In the genomic region with DNA sequence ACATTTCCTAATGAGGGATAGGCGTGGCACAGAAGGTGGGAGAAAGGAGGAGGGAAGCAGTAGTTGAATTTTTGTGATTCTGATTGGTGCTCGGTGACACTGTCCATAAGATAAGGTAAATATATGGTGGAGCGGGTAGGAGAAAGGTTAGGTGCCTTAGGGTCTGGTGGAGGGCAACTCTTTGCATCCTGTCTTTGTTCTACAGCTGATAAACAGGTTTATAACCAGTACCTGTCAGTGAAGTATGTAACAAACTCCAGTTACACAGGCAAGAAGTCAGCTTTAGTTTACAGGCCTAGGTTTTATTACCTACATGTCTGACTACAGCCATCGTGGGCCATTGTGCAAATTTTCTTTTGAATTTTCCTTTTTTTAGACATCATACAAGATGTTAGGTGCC, we compare ENCODE assay signal across 16 cellular contexts. TPM values are rescaled to one million over a fixed set of nuclear protein-coding genes. Genes with fewer than 3 reads are reported as not detected.
A peak's percentile ranks its signal among the peaks of the same experiment; 100 is the strongest.
DNase-seq lines count a peak whose midpoint lies in the region; ATAC-seq and TF ChIP-seq lines count a peak whose summit lies in the region.
"Had no signal": no experiment of that assay in that cellular context is flagged by ENCODE, and none has a peak within 500 bp of the region (broad histone marks: within the 10 kb centered on the region; RNA-seq: fewer than 3 reads in every experiment).

No MANE protein-coding gene starts in this region.

- H3K4me3 Mint-ChIP-seq in GM23338: no peak overlapping the region
- H3K4me3 Mint-ChIP-seq: CD4-positive, CD25-positive, alpha-beta regulatory T cell had no signal

- DNase-seq in GM23338 (ENCODE audit: low spot score): no peak
- peak in 1 of 2 donors; percentile 3 for DNase-seq in ascending aorta (ENCODE audit: low spot score in 2 of 2)
- peak; percentile 21 for DNase-seq in hepatocyte (ENCODE audit: low spot score)
- DNase-seq in smooth muscle cell (lab: John Stamatoyannopoulos, UW; ENCODE audit: unreplicated experiment): no peak
- DNase-seq in KG1 (lab: John Stamatoyannopoulos, UW): no peak
- DNase-seq in SJCRH30: no peak
- DNase-seq: ACHN; AML-193; CD4-positive, CD25-positive, alpha-beta regulatory T cell; EL; Kasumi-1; NCI-H1105; NCI-H1694 treated with DMSO at 0.1 percent for 48 hours; NCI-H69; SIG-M5 had no signal

- intact Hi-C loops in ascending aorta (cut with DNase I): loop anchor here (5.0 kb wide), 1 partner anchor 772 kb away; the partner anchor contains the start of gene AGBL3

- no peaks in the 10 kb centered on the region for H3K9me3 ChIP-seq in ascending aorta
- H3K9me3 ChIP-seq in hepatocyte (ENCODE audit: low read depth): no peaks in the 10 kb centered on the region
- H3K9me3 ChIP-seq in smooth muscle cell (replicated peaks; ENCODE audit: low read depth): no peaks in the 10 kb centered on the region
- H3K9me3 ChIP-seq in SJCRH30 (replicated peaks): peaks cover 6% of the 10 kb centered on the region

- H2AFZ ChIP-seq in GM23338: peak overlapping the region; percentile 5
- H2AFZ ChIP-seq in hepatocyte: no peak overlapping the region
- H2AFZ ChIP-seq in smooth muscle cell (ENCODE audit: low read depth): no peak overlapping the region

- H3K4me1 ChIP-seq in GM23338 (ENCODE audit: insufficient read depth) (peaks cover 13% of the 10 kb centered on the region; the same call in 1 of the 2 replicates), ascending aorta (peaks cover 12 to 57% of the 10 kb centered on the region in 2 donors), hepatocyte (ENCODE audit: insufficient read depth) (no peaks in the 10 kb centered on the region), smooth muscle cell (ENCODE audit: low read depth) (peaks cover 10% of the 10 kb centered on the region), SJCRH30 (peaks cover 5% of the 10 kb centered on the region; the same call in 1 of the 2 replicates)

- H3K4me2 ChIP-seq in GM23338 (no peak overlapping the region), hepatocyte (no peak overlapping the region), smooth muscle cell (no peak overlapping the region)

- no peak overlapping the region for H3K9ac ChIP-seq in smooth muscle cell (ENCODE audit: low read depth)

- peaks cover 6% of the 10 kb centered on the region for H3K27me3 Mint-ChIP-seq in GM23338 (ENCODE audit: insufficient read depth, low read depth, poor library complexity)

- ATAC-seq in GM23338 (no peak), GM18520 (IDR thresholded peaks at IDR 0.05; ENCODE audit: unreplicated experiment) (no peak)

- H3K27ac Mint-ChIP-seq in GM23338: no peak overlapping the region
- H3K27ac Mint-ChIP-seq: CD4-positive, CD25-positive, alpha-beta regulatory T cell had no signal

- H3K9me3 Mint-ChIP-seq in GM23338: no peaks in the 10 kb centered on the region; the same call in 1 of the 3 replicates

- H3K36me3 ChIP-seq in GM23338 (ENCODE audit: insufficient read depth): no peaks in the 10 kb centered on the region
- no peaks in the 10 kb centered on the region for H3K36me3 ChIP-seq in ascending aorta
- H3K36me3 ChIP-seq in hepatocyte (replicated peaks; ENCODE audit: insufficient read depth, low read depth): no peaks in the 10 kb centered on the region
- no peaks in the 10 kb centered on the region for H3K36me3 ChIP-seq in smooth muscle cell (ENCODE audit: low read depth)
- no peaks in the 10 kb centered on the region for H3K36me3 ChIP-seq in SJCRH30

- TF ChIP-seq CTCF in GM23338 (conservative IDR thresholded peaks at IDR 0.05; ENCODE audit: low read depth in 2 of 2): no peak
- no peak for TF ChIP-seq CTCF in ascending aorta (IDR thresholded peaks at IDR 0.05)
- TF ChIP-seq CTCF in hepatocyte (IDR thresholded peaks at IDR 0.05; ENCODE audit: poor library complexity): no peak
- TF ChIP-seq CTCF in smooth muscle cell (IDR thresholded peaks at IDR 0.05; ENCODE audit: borderline replicate concordance, insufficient read depth, poor library complexity, severe bottlenecking): no peak

- H3F3A ChIP-seq in GM23338 (replicated peaks; ENCODE audit: low read depth) (no peaks in the 10 kb centered on the region), smooth muscle cell (ENCODE audit: low read depth) (peaks cover 22% of the 10 kb centered on the region)

- H3K79me2 ChIP-seq in GM23338 (replicated peaks; ENCODE audit: insufficient read depth) (no peaks in the 10 kb centered on the region), hepatocyte (no peaks in the 10 kb centered on the region), smooth muscle cell (ENCODE audit: low read depth) (no peaks in the 10 kb centered on the region)

- peaks cover 15% of the 10 kb centered on the region for H3K4me1 Mint-ChIP-seq in GM23338

- H3K27ac ChIP-seq in GM23338 (ENCODE audit: low read depth): no peak overlapping the region
- H3K27ac ChIP-seq in ascending aorta: peak overlapping the region; percentile 93 to 97
- peak overlapping the region; percentile 78 for H3K27ac ChIP-seq in hepatocyte
- peak overlapping the region; percentile 92 for H3K27ac ChIP-seq in smooth muscle cell (ENCODE audit: low read depth)
- H3K27ac ChIP-seq in SJCRH30: no peak overlapping the region

- H3K27me3 ChIP-seq in GM23338 (ENCODE audit: insufficient read depth): no peaks in the 10 kb centered on the region
- no peaks in the 10 kb centered on the region for H3K27me3 ChIP-seq in ascending aorta
- no peaks in the 10 kb centered on the region for H3K27me3 ChIP-seq in hepatocyte
- H3K27me3 ChIP-seq in smooth muscle cell (ENCODE audit: low read depth): no peaks in the 10 kb centered on the region
- H3K27me3 ChIP-seq in SJCRH30: no peaks in the 10 kb centered on the region

- H3K9me2 ChIP-seq in GM23338 (ENCODE audit: insufficient read depth) (peaks cover 12% of the 10 kb centered on the region), hepatocyte (replicated peaks; ENCODE audit: insufficient read depth) (no peaks in the 10 kb centered on the region)

- no peak overlapping the region for H3K4me3 ChIP-seq in GM23338
- no peak overlapping the region for H3K4me3 ChIP-seq in ascending aorta
- no peak overlapping the region for H3K4me3 ChIP-seq in hepatocyte
- H3K4me3 ChIP-seq in smooth muscle cell: no peak overlapping the region
- no peak overlapping the region for H3K4me3 ChIP-seq in SJCRH30

- H3K36me3 Mint-ChIP-seq in GM23338 (ENCODE audit: low read depth): peaks cover 2% of the 10 kb centered on the region; the same call in 1 of the 3 replicates
- H3K36me3 Mint-ChIP-seq: CD4-positive, CD25-positive, alpha-beta regulatory T cell had no signal

- 41% methylated on average over 4 of the region's 4 CpGs for WGBS in hepatocyte (ENCODE audit: low lambda C conversion rate, missing lambda C conversion rate)
- 68% methylated on average over 4 of the region's 4 CpGs for WGBS in smooth muscle cell (ENCODE audit: low lambda C conversion rate)

- H4K20me1 ChIP-seq in GM23338 (replicated peaks; ENCODE audit: insufficient read depth): no peaks in the 10 kb centered on the region
- no peaks in the 10 kb centered on the region for H4K20me1 ChIP-seq in hepatocyte (ENCODE audit: insufficient read depth, poor library complexity, severe bottlenecking)
- H4K20me1 ChIP-seq in smooth muscle cell (ENCODE audit: low read depth): no peaks in the 10 kb centered on the region

TF ChIP-seq in GM23338, 12 proteins besides CTCF, POLR2A, EP300 and RAD21:
- no peak for TF ChIP-seq STAT1 (IDR thresholded peaks at IDR 0.05; ENCODE audit: unreplicated experiment)
- no peak for TF ChIP-seq ZNF114 (CRISPR knock-in tag; IDR thresholded peaks at IDR 0.05)

RNA-seq across cellular contexts. Expression of gene FAM180A, which starts 10.9 kb away (rescaled TPM):
- total RNA-seq in GM23338 (2014; rRNA removed; shearing (Covaris generic)): not detected in 2 replicates
- polyA plus RNA-seq in GM23338 (2016; fragmentation: Nextera tagmentation; extraction: Ambion mirVana) (not detected in 2 replicates), hepatocyte (not detected in 2 replicates), smooth muscle cell (0.14 and 0.26 TPM in 2 replicates)
- total RNA-seq in ascending aorta (121 TPM), hepatocyte (not detected in 2 replicates), smooth muscle cell (not detected in 2 replicates)
- total RNA-seq in SJCRH30 (2014; rRNA removed; shearing (Covaris generic)): 0.12 TPM in 1 of 2 replicates, not detected in the other
- total RNA-seq: CD4-positive, CD25-positive, alpha-beta regulatory T cell had no signal
- polyA plus RNA-seq: CD4-positive, CD25-positive, alpha-beta regulatory T cell had no signal

RNA-seq across cellular contexts. Expression of gene SLC13A4, which starts 31.6 kb away (rescaled TPM):
- 1.7 and 2.4 TPM in 2 replicates for total RNA-seq in GM23338 (2014; rRNA removed; shearing (Covaris generic))
- polyA plus RNA-seq in GM23338 (2016; fragmentation: Nextera tagmentation; extraction: Ambion mirVana) (2.3 TPM in 2 replicates), hepatocyte (0.93 TPM in 1 of 2 replicates, not detected in the other), smooth muscle cell (0.43 and 0.61 TPM in 2 replicates)
- total RNA-seq in ascending aorta (0.21 TPM), hepatocyte (0.13 TPM in 1 of 2 replicates, not detected in the other), smooth muscle cell (0.18 TPM in 1 of 2 replicates, not detected in the other)
- total RNA-seq in SJCRH30 (2014; rRNA removed; shearing (Covaris generic)): 0.08 and 0.30 TPM in 2 replicates
- total RNA-seq: CD4-positive, CD25-positive, alpha-beta regulatory T cell had no signal

Comparison
In these comparisons a context has a peak if more than half of its experiments do, and no peak if none do; other contexts are left out.
1. H3K27ac ChIP-seq: peak in ascending aorta (2 of 2), hepatocyte (single experiment) and smooth muscle cell (single experiment); none in GM23338 (single experiment) and SJCRH30 (single experiment).
2. RNA of gene FAM180A, which starts 10.9 kb away (total RNA-seq): 121 TPM in ascending aorta (single experiment); 0.12 TPM in SJCRH30, not detected in hepatocyte, not detected in GM23338 and not detected in smooth muscle cell; every median in the first group is over 100 times any median in the second.